ENCODE assay signal across 18 cellular contexts in the genomic region with DNA sequence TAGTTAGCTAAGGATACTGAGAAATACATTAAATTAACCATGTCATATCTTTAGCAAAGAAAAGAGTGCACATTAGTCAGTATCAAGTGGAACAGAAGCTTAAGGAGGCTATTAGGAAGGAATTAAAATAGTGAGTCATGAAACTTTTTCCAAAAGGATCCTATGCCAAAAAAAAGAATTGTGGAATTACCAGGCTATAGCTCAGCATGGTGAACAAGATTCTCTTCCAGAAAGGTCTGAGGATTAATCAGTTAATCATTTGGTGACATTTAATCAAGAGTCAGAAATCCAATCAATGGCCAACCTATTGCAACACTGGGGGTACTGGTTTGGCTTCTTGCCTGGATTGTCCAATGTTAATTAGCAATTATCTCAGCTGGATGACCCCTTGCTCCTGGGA.
DNase-seq lines count a peak whose midpoint lies in the region; ATAC-seq and TF ChIP-seq lines count a peak whose summit lies in the region.
"Had no signal": no experiment of that assay in that cellular context is flagged by ENCODE, and none has a peak within 500 bp of the region (broad histone marks: within the 10 kb centered on the region; RNA-seq: fewer than 3 reads in every experiment).

No MANE protein-coding gene starts in this region.

- no peaks in the 10 kb centered on the region for H3K9me3 ChIP-seq in ascending aorta
- H3K9me3 ChIP-seq in lung (ENCODE audit: control insufficient read depth in 2 of 2, insufficient read depth in 1 of 2, low read length in 1 of 2) = no peaks in the 10 kb centered on the region
- H3K9me3 ChIP-seq in aorta (ENCODE audit: control insufficient read depth, low read length) = no peaks in the 10 kb centered on the region
- H3K9me3 ChIP-seq in breast epithelium = no peaks in the 10 kb centered on the region
- H3K9me3 ChIP-seq: A549 had no signal

- no peak for TF ChIP-seq POLR2A in breast epithelium (IDR thresholded peaks at IDR 0.05)

- H3K4me3 ChIP-seq in ascending aorta (no peak overlapping the region), lung (no peak overlapping the region), aorta (ENCODE audit: low read length in 2 of 2) (no peak overlapping the region), breast epithelium (no peak overlapping the region)
- H3K4me3 ChIP-seq: A549 had no signal

- H3K4me1 ChIP-seq in ascending aorta (peaks cover 0 to 8% of the 10 kb centered on the region in 2 donors), lung (ENCODE audit: control insufficient read depth in 2 of 2, insufficient read depth in 2 of 2, low read length in 2 of 2) (no peaks in the 10 kb centered on the region), aorta (ENCODE audit: control insufficient read depth in 1 of 2, insufficient read depth in 2 of 2, low read length in 2 of 2) (no peaks in the 10 kb centered on the region), breast epithelium (no peaks in the 10 kb centered on the region)
- H3K4me1 ChIP-seq: A549 had no signal

- no peak for TF ChIP-seq CTCF in ascending aorta (IDR thresholded peaks at IDR 0.05)
- no peak for TF ChIP-seq CTCF in lung (IDR thresholded peaks at IDR 0.05; ENCODE audit: control extremely low read depth, extremely low read depth)
- TF ChIP-seq CTCF in breast epithelium (IDR thresholded peaks at IDR 0.05) = no peak

- H3K27me3 ChIP-seq in ascending aorta = no peaks in the 10 kb centered on the region
- no peaks in the 10 kb centered on the region for H3K27me3 ChIP-seq in lung (ENCODE audit: control insufficient read depth, insufficient read depth)
- H3K27me3 ChIP-seq in aorta (ENCODE audit: control insufficient read depth in 1 of 2, insufficient read depth in 2 of 2, low read length in 1 of 2) = no peaks in the 10 kb centered on the region
- no peaks in the 10 kb centered on the region for H3K27me3 ChIP-seq in breast epithelium

- H3K27ac ChIP-seq in ascending aorta (peak overlapping the region; percentile 37 to 62), lung (ENCODE audit: low read depth in 1 of 2, low read length in 1 of 2) (no peak overlapping the region), aorta (ENCODE audit: low read depth in 1 of 2, low read length in 2 of 2) (no peak overlapping the region), breast epithelium (no peak overlapping the region)
- H3K27ac ChIP-seq: 22Rv1, A549, C4-2B had no signal

- intact Hi-C loops in ascending aorta (cut with DNase I) = no loop called here
- intact Hi-C loops in aorta (cut with DNase I) = loop anchor here in 1 of 2 donors (5.0 kb wide), 1 partner anchor 38 kb away; no protein-coding TSS in a partner anchor
- intact Hi-C loops in breast epithelium (cut with DNase I; ENCODE audit: low total_unique reads) = no loop called here

- H3K36me3 ChIP-seq in ascending aorta (no peaks in the 10 kb centered on the region), lung (ENCODE audit: control insufficient read depth in 2 of 2, insufficient read depth in 2 of 2, low read length in 2 of 2) (no peaks in the 10 kb centered on the region), aorta (ENCODE audit: control insufficient read depth in 1 of 2, insufficient read depth in 2 of 2, low read length in 1 of 2) (no peaks in the 10 kb centered on the region), breast epithelium (no peaks in the 10 kb centered on the region)

- DNase-seq in COR-L47 (lab: John Stamatoyannopoulos, UW) (peak; percentile 38), ascending aorta (ENCODE audit: low spot score in 2 of 2) (no peak), lung (ENCODE audit: low spot score) (no peak), aorta (no peak), NCI-H2081 treated with DMSO at 0.1 percent for 48 hours (lab: John Stamatoyannopoulos, UW) (no peak), breast epithelium (ENCODE audit: low spot score in 2 of 2) (no peak)
- DNase-seq: AML-193; Calu3; CD4-positive, alpha-beta memory T cell; DMS79 treated with DMSO at 0.1 percent for 48 hours; GF-D8; H9; KBM-7 had no signal

- ATAC-seq in lung (ENCODE audit: insufficient read depth, low FRiP score) (peak; percentile 11), aorta (ENCODE audit: low FRiP score) (peak; percentile 15), HG03457 (IDR thresholded peaks at IDR 0.05; ENCODE audit: unreplicated experiment) (no peak)
- ATAC-seq: A549, HepG2 had no signal

Comparison
In these comparisons a context has a peak if more than half of its experiments do, and no peak if none do; other contexts are left out.
1. H3K27ac ChIP-seq: peak in ascending aorta (2 of 2); none in lung (0 of 2), aorta (0 of 2) and breast epithelium (0 of 2).